ENCODE assay signal across 3 cellular contexts in genomic region chr2:182592691-182593393, GRCh38.
TF ChIP-seq lines count a peak whose summit lies in the region.

No MANE protein-coding gene starts in this region.

TF ChIP-seq in SK-N-SH, 30 proteins besides CTCF, POLR2A, EP300 and RAD21 (continued from another document):
- TF ChIP-seq CHD2 (IDR thresholded peaks at IDR 0.05; ENCODE audit: low read length, partially characterized antibody) (no peak), MAX (IDR thresholded peaks at IDR 0.05; ENCODE audit: low read depth) (no peak), EZH2phosphoT487 (IDR thresholded peaks at IDR 0.05; ENCODE audit: borderline replicate concordance, low read depth) (no peak), FOXM1 (IDR thresholded peaks at IDR 0.05; ENCODE audit: low read depth) (no peak), FOSL2 (IDR thresholded peaks at IDR 0.05; ENCODE audit: borderline replicate concordance, low read depth) (no peak)

TF ChIP-seq in SK-N-SH treated with all-trans-retinoic acid at 6 μM for 48 hours, 23 proteins besides CTCF, POLR2A, EP300 and RAD21 (continued from another document):
- TF ChIP-seq POU6F1 (CRISPR knock-in tag; IDR thresholded peaks at IDR 0.05; ENCODE audit: borderline replicate concordance, low read depth) (no peak), CSRNP3 (CRISPR knock-in tag; IDR thresholded peaks at IDR 0.05) (no peak), PATZ1 (CRISPR knock-in tag; IDR thresholded peaks at IDR 0.05; ENCODE audit: borderline replicate concordance) (no peak)
TF ChIP-seq in SK-N-SH treated with all-trans-retinoic acid at 6 μM for 48 hours: peak in this region for 0.

TF ChIP-seq in GM12878, 131 proteins besides CTCF, POLR2A, EP300 and RAD21 (continued from another document):
- no peak for TF ChIP-seq ZBTB4 (CRISPR knock-in tag; IDR thresholded peaks at IDR 0.05)
- TF ChIP-seq RELB (IDR thresholded peaks at IDR 0.05; ENCODE audit: low read depth) = no peak
- TF ChIP-seq HDGF (IDR thresholded peaks at IDR 0.05) = no peak
- no peak for TF ChIP-seq ZNF384 (IDR thresholded peaks at IDR 0.05; ENCODE audit: borderline replicate concordance, low read depth, low read length)
- TF ChIP-seq KAT2A (conservative IDR thresholded peaks at IDR 0.05; ENCODE audit: control insufficient read depth, low read depth, low read length) = no peak
- TF ChIP-seq RUNX3 (IDR thresholded peaks at IDR 0.05; ENCODE audit: low read length) = no peak
- no peak for TF ChIP-seq POLR2AphosphoS2 (IDR thresholded peaks at IDR 0.05; ENCODE audit: low read depth, low read length)
